In genomic region chr3:144915202-144915601, GRCh38 we compare ENCODE assay signal across 1 cellular context.
TF ChIP-seq lines count a peak whose summit lies in the region.

No MANE protein-coding gene starts in this region.

TF ChIP-seq in GM23338, 12 proteins besides CTCF, POLR2A, EP300 and RAD21 (continued from another document):
- no peak for TF ChIP-seq STAT1 (IDR thresholded peaks at IDR 0.05; ENCODE audit: unreplicated experiment)
- no peak for TF ChIP-seq JUNB (IDR thresholded peaks at IDR 0.05; ENCODE audit: unreplicated experiment)
- no peak for TF ChIP-seq ETS1 (IDR thresholded peaks at IDR 0.05)
- TF ChIP-seq ZNF331 (CRISPR knock-in tag; IDR thresholded peaks at IDR 0.05; ENCODE audit: low read depth): no peak
- TF ChIP-seq ZNF114 (CRISPR knock-in tag; IDR thresholded peaks at IDR 0.05): no peak
- TF ChIP-seq, protein P1, sequence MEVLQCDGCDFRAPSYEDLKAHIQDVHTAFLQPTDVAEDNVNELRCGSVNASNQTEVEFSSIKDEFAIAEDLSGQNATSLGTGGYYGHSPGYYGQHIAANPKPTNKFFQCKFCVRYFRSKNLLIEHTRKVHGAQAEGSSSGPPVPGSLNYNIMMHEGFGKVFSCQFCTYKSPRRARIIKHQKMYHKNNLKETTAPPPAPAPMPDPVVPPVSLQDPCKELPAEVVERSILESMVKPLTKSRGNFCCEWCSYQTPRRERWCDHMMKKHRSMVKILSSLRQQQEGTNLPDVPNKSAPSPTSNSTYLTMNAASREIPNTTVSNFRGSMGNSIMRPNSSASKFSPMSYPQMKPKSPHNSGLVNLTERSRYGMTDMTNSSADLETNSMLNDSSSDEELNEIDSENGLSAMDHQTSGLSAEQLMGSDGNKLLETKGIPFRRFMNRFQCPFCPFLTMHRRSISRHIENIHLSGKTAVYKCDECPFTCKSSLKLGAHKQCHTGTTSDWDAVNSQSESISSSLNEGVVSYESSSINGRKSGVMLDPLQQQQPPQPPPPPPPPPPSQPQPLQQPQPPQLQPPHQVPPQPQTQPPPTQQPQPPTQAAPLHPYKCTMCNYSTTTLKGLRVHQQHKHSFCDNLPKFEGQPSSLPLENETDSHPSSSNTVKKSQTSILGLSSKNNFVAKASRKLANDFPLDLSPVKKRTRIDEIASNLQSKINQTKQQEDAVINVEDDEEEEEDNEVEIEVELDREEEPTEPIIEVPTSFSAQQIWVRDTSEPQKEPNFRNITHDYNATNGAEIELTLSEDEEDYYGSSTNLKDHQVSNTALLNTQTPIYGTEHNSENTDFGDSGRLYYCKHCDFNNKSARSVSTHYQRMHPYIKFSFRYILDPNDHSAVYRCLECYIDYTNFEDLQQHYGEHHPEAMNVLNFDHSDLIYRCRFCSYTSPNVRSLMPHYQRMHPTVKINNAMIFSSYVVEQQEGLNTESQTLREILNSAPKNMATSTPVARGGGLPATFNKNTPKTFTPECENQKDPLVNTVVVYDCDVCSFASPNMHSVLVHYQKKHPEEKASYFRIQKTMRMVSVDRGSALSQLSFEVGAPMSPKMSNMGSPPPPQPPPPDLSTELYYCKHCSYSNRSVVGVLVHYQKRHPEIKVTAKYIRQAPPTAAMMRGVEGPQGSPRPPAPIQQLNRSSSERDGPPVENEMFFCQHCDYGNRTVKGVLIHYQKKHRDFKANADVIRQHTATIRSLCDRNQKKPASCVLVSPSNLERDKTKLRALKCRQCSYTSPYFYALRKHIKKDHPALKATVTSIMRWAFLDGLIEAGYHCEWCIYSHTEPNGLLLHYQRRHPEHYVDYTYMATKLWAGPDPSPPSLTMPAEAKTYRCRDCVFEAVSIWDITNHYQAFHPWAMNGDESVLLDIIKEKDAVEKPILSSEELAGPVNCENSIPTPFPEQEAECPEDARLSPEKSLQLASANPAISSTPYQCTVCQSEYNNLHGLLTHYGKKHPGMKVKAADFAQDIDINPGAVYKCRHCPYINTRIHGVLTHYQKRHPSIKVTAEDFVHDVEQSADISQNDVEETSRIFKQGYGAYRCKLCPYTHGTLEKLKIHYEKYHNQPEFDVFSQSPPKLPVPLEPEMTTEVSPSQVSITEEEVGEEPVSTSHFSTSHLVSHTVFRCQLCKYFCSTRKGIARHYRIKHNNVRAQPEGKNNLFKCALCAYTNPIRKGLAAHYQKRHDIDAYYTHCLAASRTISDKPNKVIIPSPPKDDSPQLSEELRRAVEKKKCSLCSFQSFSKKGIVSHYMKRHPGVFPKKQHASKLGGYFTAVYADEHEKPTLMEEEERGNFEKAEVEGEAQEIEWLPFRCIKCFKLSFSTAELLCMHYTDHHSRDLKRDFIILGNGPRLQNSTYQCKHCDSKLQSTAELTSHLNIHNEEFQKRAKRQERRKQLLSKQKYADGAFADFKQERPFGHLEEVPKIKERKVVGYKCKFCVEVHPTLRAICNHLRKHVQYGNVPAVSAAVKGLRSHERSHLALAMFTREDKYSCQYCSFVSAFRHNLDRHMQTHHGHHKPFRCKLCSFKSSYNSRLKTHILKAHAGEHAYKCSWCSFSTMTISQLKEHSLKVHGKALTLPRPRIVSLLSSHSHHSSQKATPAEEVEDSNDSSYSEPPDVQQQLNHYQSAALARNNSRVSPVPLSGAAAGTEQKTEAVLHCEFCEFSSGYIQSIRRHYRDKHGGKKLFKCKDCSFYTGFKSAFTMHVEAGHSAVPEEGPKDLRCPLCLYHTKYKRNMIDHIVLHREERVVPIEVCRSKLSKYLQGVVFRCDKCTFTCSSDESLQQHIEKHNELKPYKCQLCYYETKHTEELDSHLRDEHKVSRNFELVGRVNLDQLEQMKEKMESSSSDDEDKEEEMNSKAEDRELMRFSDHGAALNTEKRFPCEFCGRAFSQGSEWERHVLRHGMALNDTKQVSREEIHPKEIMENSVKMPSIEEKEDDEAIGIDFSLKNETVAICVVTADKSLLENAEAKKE (CRISPR knock-in tag; IDR thresholded peaks at IDR 0.05): no peak
- TF ChIP-seq NANOG (IDR thresholded peaks at IDR 0.05; ENCODE audit: borderline replicate concordance): no peak
- TF ChIP-seq, protein P2, sequence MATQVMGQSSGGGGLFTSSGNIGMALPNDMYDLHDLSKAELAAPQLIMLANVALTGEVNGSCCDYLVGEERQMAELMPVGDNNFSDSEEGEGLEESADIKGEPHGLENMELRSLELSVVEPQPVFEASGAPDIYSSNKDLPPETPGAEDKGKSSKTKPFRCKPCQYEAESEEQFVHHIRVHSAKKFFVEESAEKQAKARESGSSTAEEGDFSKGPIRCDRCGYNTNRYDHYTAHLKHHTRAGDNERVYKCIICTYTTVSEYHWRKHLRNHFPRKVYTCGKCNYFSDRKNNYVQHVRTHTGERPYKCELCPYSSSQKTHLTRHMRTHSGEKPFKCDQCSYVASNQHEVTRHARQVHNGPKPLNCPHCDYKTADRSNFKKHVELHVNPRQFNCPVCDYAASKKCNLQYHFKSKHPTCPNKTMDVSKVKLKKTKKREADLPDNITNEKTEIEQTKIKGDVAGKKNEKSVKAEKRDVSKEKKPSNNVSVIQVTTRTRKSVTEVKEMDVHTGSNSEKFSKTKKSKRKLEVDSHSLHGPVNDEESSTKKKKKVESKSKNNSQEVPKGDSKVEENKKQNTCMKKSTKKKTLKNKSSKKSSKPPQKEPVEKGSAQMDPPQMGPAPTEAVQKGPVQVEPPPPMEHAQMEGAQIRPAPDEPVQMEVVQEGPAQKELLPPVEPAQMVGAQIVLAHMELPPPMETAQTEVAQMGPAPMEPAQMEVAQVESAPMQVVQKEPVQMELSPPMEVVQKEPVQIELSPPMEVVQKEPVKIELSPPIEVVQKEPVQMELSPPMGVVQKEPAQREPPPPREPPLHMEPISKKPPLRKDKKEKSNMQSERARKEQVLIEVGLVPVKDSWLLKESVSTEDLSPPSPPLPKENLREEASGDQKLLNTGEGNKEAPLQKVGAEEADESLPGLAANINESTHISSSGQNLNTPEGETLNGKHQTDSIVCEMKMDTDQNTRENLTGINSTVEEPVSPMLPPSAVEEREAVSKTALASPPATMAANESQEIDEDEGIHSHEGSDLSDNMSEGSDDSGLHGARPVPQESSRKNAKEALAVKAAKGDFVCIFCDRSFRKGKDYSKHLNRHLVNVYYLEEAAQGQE (IDR thresholded peaks at IDR 0.05; ENCODE audit: unreplicated experiment): no peak
- TF ChIP-seq CREB1 (CRISPR knock-in tag; IDR thresholded peaks at IDR 0.05; ENCODE audit: low read depth): no peak
- no peak for TF ChIP-seq EZH2phosphoT487 (IDR thresholded peaks at IDR 0.05; ENCODE audit: unreplicated experiment)
